Comparison of ENCODE assay signal across 10 cellular contexts in genomic region chrX:109393859-109394258, GRCh38.
DNase-seq lines count a peak whose midpoint lies in the region; ATAC-seq, FAIRE-seq and TF ChIP-seq lines count a peak whose summit lies in the region.
"Had no signal": no experiment of that assay in that cellular context is flagged by ENCODE, and none has a peak within 500 bp of the region (broad histone marks: within the 10 kb centered on the region; RNA-seq: fewer than 3 reads in every experiment).

No MANE protein-coding gene starts in this region.

- TF ChIP-seq CTCF in DND-41 (IDR thresholded peaks at IDR 0.05; ENCODE audit: borderline replicate concordance, extremely low read depth, low read length, poor library complexity, severe bottlenecking), result peak; percentile 28
- no peak for TF ChIP-seq CTCF in HL-60 (IDR thresholded peaks at IDR 0.05; ENCODE audit: insufficient read depth, low read length)
- peak; percentile 26 to 31 (median 30); a peak in 3 of 6 replicates for TF ChIP-seq CTCF in GM12878 (IDR thresholded peaks at IDR 0.05 in 2 of 3, conservative IDR thresholded peaks at IDR 0.05 in 1 of 3; ENCODE audit: control insufficient read depth in 2 of 3, extremely low read depth in 1 of 3, insufficient read depth in 1 of 3, low read depth in 3 of 3, low read length in 3 of 3)

- H3K79me2 ChIP-seq in DND-41 (ENCODE audit: insufficient read depth, low read length) (no peaks in the 10 kb centered on the region), GM12878 (ENCODE audit: control insufficient read depth, insufficient read depth, low read length) (no peaks in the 10 kb centered on the region)

- no peak overlapping the region for H3K4me3 ChIP-seq in DND-41 (ENCODE audit: low read depth in 1 of 2, low read length in 2 of 2)
- H3K4me3 ChIP-seq in HL-60 (replicated peaks; ENCODE audit: insufficient read depth, low read length), result no peak overlapping the region
- H3K4me3 ChIP-seq in GM12878, result no peak overlapping the region

- no peak overlapping the region for H2AFZ ChIP-seq in DND-41 (ENCODE audit: low read depth, low read length)
- no peak overlapping the region for H2AFZ ChIP-seq in GM12878 (ENCODE audit: control insufficient read depth, low read depth, low read length)

- TF ChIP-seq EP300 in GM12878 (IDR thresholded peaks at IDR 0.05; ENCODE audit: borderline replicate concordance in 1 of 2, control insufficient read depth in 1 of 2, low read depth in 2 of 2, low read length in 2 of 2), result no peak

- 0 out of 2 replicates have a peak, but pooled peaks have one; percentile 32 for TF ChIP-seq RAD21 in GM12878 (IDR thresholded peaks at IDR 0.05; ENCODE audit: insufficient read depth, low read depth, low read length)

- no peaks in the 10 kb centered on the region for H4K20me1 ChIP-seq in DND-41 (ENCODE audit: insufficient read depth, low read length)
- no peaks in the 10 kb centered on the region for H4K20me1 ChIP-seq in GM12878 (ENCODE audit: control insufficient read depth, insufficient read depth)

- H3K27me3 ChIP-seq in DND-41 (ENCODE audit: insufficient read depth, low read length, poor library complexity), result no peaks in the 10 kb centered on the region
- H3K27me3 ChIP-seq in HL-60 (ENCODE audit: insufficient read depth, poor library complexity, severe bottlenecking), result no peaks in the 10 kb centered on the region
- no peaks in the 10 kb centered on the region for H3K27me3 ChIP-seq in GM12878 (replicated peaks in 1 of 2; ENCODE audit: control insufficient read depth in 2 of 2, insufficient read depth in 2 of 2, low read length in 1 of 2)

- CTCF ChIA-PET in GM12878 (lab: Yijun Ruan, JAX), result interaction anchor here (1.8 kb wide), 2 partner anchors 9 to 695 kb away, joined by 6 to 7 read pairs; no protein-coding TSS in a partner anchor

- H3K9ac ChIP-seq in DND-41 (ENCODE audit: low read depth, low read length), result no peak overlapping the region
- no peak overlapping the region for H3K9ac ChIP-seq in GM12878 (ENCODE audit: control insufficient read depth, insufficient read depth, low read length)

- RAD21 ChIA-PET in GM12878 (lab: Charles Lee; ENCODE audit: unreplicated experiment), result interaction anchor here (2.8 kb wide), 1 partner anchor 694 kb away, joined by 7 read pairs; no protein-coding TSS in a partner anchor

- BruUV-seq in GM12878 (replicated peaks; lab: Mats Ljungman, UMichigan), result no TSS peak

- POLR2A ChIA-PET in GM12878 (lab: Charles Lee), result no interaction called here

- SMC1A ChIA-PET in GM12878 (lab: Charles Lee; ENCODE audit: uncharacterized antibody, unreplicated experiment), result interaction anchor here (1.7 kb wide), 1 partner anchor 9 kb away, joined by 6 read pairs; no protein-coding TSS in a partner anchor

- intact Hi-C loops in GM12878 (cut with micrococcal nuclease; ENCODE audit: unreplicated experiment), result no loop called here

- H3K9me3 ChIP-seq in DND-41 (ENCODE audit: insufficient read depth, low read length, severe bottlenecking), result no peaks in the 10 kb centered on the region
- H3K9me3 ChIP-seq in GM12878 (replicated peaks; ENCODE audit: control insufficient read depth, insufficient read depth, low read length), result no peaks in the 10 kb centered on the region

- H3K36me3 ChIP-seq in DND-41 (ENCODE audit: insufficient read depth, low read length) (no peaks in the 10 kb centered on the region), GM12878 (ENCODE audit: control insufficient read depth in 2 of 2, insufficient read depth in 2 of 2, low read length in 1 of 2) (no peaks in the 10 kb centered on the region)

- in situ Hi-C loops in GM12878 (cut with MboI), result no loop called here

- 0% methylated on average over 1 of the region's 1 CpG for WGBS in GM12878 (ENCODE audit: insufficient coverage, insufficient replicate concordance, low lambda C conversion rate, missing lambda C conversion rate)

- peak; percentile 6 for DNase-seq in DND-41
- peak; percentile 15 to 16 for DNase-seq in HL-60 (ENCODE audit: low read depth in 1 of 2, low spot score in 1 of 2)
- DNase-seq in GM12878 (ENCODE audit: low read depth, low spot score), result no peak
- DNase-seq in activated T-cell treated with anti-CD3 and anti-CD28 coated beads for 4 hours, result no peak
- DNase-seq in NCI-H187 (lab: John Stamatoyannopoulos, UW), result no peak
- no peak for DNase-seq in stimulated activated CD8-positive, alpha-beta memory T cell treated with anti-CD3 and anti-CD28 coated beads, Interleukin-4, amount 100 ng/mL, for 48 hours
- DNase-seq: NCI-H510A; stimulated activated CD4-positive, alpha-beta T cell treated with anti-CD3 and anti-CD28 coated beads, Interleukin-2, amount 100 ng/mL, for 24 hours had no signal

- peak; percentile 47 for FAIRE-seq in GM12878 (lab: Jason Lieb, UNC)

- TF ChIP-seq POLR2A in GM12878 (IDR thresholded peaks at IDR 0.05; ENCODE audit: low read depth, low read length), result no peak

- peak; percentile 59; the same call in 2 of the 3 replicates for ATAC-seq in DND-41 (ENCODE audit: insufficient read depth, low read depth)
- ATAC-seq in GM19463 (IDR thresholded peaks at IDR 0.05; ENCODE audit: unreplicated experiment), result peak; percentile 57
- ATAC-seq in GM12878, result peak; percentile 80
- ATAC-seq in HG03095 (IDR thresholded peaks at IDR 0.05; ENCODE audit: unreplicated experiment), result no peak

- no peak overlapping the region for H3K27ac ChIP-seq in DND-41 (ENCODE audit: low read length)
- H3K27ac ChIP-seq in HL-60 (replicated peaks), result no peak overlapping the region
- no peak overlapping the region for H3K27ac ChIP-seq in GM12878 (ENCODE audit: control insufficient read depth, insufficient read depth)

- H3K4me1 ChIP-seq in DND-41 (ENCODE audit: insufficient read depth, low read length) (no peaks in the 10 kb centered on the region), GM12878 (ENCODE audit: control insufficient read depth, insufficient read depth, low read length) (no peaks in the 10 kb centered on the region)

- no peak overlapping the region for H3K4me2 ChIP-seq in DND-41 (ENCODE audit: insufficient read depth, low read length)
- no peak overlapping the region for H3K4me2 ChIP-seq in GM12878 (ENCODE audit: control insufficient read depth, insufficient read depth)

TF ChIP-seq in GM12878, 131 proteins besides CTCF, POLR2A, EP300 and RAD21:
- TF ChIP-seq SMC3 (IDR thresholded peaks at IDR 0.05; ENCODE audit: borderline replicate concordance, low read length) (peak; percentile 17; the same call in 1 of the 2 replicates), GATAD2B (conservative IDR thresholded peaks at IDR 0.05; ENCODE audit: low read depth) (no peak)

Comparison
In these comparisons a context has a peak if more than half of its experiments do, and no peak if none do; other contexts are left out.
1. DNase-seq: peak in DND-41 (single experiment) and HL-60 (2 of 2); none in GM12878 (single experiment), activated T-cell treated with anti-CD3 and anti-CD28 coated beads for 4 hours (single experiment), NCI-H187 (0 of 2) and stimulated activated CD8-positive, alpha-beta memory T cell treated with anti-CD3 and anti-CD28 coated beads, Interleukin-4, amount 100 ng/mL, for 48 hours (single experiment).